ENCODE assay signal across 10 cellular contexts in genomic region chrX:146259207-146259606, GRCh38.
"Had no signal": no experiment of that assay in that cellular context is flagged by ENCODE, and none has a peak within 500 bp of the region (broad histone marks: within the 10 kb centered on the region; RNA-seq: fewer than 3 reads in every experiment).

No MANE protein-coding gene starts in this region.

- H3K4me1 ChIP-seq: HAP-1 had no signal

- DNase-seq: GOT3, H7, H9, HCEC 1CT, HFFc6 had no signal

- H3K4me1 Mint-ChIP-seq: GM23338, H9 had no signal

- H3K4me3 Mint-ChIP-seq: GM23338, H9, HFFc6 had no signal

- H2AFZ ChIP-seq: GM23338 had no signal

- H3K27ac Mint-ChIP-seq: GM23338, H9, HFFc6 had no signal

- FAIRE-seq: H1, H54 had no signal

- H3K9me3 ChIP-seq: HAP-1 had no signal

- H3K36me3 ChIP-seq: HAP-1 had no signal

- ATAC-seq: GM23338, HCT116 had no signal

- H3K4me3 ChIP-seq: GM23338, HAP-1 had no signal

- H3K4me2 ChIP-seq: GM23338 had no signal
